1 cellular context compared by ENCODE assay signal in the genomic region with DNA sequence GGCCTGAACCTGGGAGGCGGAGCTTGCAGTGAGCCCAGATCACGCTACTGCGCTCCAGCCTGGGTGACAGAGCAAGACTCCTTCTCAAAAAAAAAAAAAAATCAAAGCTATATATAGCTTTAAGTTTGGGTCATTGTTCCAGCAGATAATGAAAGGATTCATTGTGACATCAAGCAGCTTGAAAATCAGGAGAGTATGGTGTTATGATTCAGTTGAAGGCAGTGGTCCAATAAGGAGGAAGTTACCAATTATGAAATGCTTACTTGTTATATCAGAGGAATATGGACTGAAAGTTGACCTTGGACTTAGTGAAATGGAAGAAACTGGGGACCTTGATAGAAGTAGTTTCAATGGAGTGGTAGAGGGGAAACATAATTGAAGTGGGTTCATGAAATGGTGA.
TF ChIP-seq lines count a peak whose summit lies in the region.

No MANE protein-coding gene starts in this region.

TF ChIP-seq in GM23338, 12 proteins besides CTCF, POLR2A, EP300 and RAD21 (continued from another document):
- TF ChIP-seq, protein P1, sequence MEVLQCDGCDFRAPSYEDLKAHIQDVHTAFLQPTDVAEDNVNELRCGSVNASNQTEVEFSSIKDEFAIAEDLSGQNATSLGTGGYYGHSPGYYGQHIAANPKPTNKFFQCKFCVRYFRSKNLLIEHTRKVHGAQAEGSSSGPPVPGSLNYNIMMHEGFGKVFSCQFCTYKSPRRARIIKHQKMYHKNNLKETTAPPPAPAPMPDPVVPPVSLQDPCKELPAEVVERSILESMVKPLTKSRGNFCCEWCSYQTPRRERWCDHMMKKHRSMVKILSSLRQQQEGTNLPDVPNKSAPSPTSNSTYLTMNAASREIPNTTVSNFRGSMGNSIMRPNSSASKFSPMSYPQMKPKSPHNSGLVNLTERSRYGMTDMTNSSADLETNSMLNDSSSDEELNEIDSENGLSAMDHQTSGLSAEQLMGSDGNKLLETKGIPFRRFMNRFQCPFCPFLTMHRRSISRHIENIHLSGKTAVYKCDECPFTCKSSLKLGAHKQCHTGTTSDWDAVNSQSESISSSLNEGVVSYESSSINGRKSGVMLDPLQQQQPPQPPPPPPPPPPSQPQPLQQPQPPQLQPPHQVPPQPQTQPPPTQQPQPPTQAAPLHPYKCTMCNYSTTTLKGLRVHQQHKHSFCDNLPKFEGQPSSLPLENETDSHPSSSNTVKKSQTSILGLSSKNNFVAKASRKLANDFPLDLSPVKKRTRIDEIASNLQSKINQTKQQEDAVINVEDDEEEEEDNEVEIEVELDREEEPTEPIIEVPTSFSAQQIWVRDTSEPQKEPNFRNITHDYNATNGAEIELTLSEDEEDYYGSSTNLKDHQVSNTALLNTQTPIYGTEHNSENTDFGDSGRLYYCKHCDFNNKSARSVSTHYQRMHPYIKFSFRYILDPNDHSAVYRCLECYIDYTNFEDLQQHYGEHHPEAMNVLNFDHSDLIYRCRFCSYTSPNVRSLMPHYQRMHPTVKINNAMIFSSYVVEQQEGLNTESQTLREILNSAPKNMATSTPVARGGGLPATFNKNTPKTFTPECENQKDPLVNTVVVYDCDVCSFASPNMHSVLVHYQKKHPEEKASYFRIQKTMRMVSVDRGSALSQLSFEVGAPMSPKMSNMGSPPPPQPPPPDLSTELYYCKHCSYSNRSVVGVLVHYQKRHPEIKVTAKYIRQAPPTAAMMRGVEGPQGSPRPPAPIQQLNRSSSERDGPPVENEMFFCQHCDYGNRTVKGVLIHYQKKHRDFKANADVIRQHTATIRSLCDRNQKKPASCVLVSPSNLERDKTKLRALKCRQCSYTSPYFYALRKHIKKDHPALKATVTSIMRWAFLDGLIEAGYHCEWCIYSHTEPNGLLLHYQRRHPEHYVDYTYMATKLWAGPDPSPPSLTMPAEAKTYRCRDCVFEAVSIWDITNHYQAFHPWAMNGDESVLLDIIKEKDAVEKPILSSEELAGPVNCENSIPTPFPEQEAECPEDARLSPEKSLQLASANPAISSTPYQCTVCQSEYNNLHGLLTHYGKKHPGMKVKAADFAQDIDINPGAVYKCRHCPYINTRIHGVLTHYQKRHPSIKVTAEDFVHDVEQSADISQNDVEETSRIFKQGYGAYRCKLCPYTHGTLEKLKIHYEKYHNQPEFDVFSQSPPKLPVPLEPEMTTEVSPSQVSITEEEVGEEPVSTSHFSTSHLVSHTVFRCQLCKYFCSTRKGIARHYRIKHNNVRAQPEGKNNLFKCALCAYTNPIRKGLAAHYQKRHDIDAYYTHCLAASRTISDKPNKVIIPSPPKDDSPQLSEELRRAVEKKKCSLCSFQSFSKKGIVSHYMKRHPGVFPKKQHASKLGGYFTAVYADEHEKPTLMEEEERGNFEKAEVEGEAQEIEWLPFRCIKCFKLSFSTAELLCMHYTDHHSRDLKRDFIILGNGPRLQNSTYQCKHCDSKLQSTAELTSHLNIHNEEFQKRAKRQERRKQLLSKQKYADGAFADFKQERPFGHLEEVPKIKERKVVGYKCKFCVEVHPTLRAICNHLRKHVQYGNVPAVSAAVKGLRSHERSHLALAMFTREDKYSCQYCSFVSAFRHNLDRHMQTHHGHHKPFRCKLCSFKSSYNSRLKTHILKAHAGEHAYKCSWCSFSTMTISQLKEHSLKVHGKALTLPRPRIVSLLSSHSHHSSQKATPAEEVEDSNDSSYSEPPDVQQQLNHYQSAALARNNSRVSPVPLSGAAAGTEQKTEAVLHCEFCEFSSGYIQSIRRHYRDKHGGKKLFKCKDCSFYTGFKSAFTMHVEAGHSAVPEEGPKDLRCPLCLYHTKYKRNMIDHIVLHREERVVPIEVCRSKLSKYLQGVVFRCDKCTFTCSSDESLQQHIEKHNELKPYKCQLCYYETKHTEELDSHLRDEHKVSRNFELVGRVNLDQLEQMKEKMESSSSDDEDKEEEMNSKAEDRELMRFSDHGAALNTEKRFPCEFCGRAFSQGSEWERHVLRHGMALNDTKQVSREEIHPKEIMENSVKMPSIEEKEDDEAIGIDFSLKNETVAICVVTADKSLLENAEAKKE (CRISPR knock-in tag; IDR thresholded peaks at IDR 0.05) = no peak
- TF ChIP-seq, protein P2, sequence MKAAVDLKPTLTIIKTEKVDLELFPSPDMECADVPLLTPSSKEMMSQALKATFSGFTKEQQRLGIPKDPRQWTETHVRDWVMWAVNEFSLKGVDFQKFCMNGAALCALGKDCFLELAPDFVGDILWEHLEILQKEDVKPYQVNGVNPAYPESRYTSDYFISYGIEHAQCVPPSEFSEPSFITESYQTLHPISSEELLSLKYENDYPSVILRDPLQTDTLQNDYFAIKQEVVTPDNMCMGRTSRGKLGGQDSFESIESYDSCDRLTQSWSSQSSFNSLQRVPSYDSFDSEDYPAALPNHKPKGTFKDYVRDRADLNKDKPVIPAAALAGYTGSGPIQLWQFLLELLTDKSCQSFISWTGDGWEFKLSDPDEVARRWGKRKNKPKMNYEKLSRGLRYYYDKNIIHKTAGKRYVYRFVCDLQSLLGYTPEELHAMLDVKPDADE (IDR thresholded peaks at IDR 0.05) = no peak
- TF ChIP-seq ZNF331 (CRISPR knock-in tag; IDR thresholded peaks at IDR 0.05; ENCODE audit: low read depth) (no peak), ZNF114 (CRISPR knock-in tag; IDR thresholded peaks at IDR 0.05) (no peak), EZH2phosphoT487 (IDR thresholded peaks at IDR 0.05; ENCODE audit: unreplicated experiment) (no peak), CREB1 (CRISPR knock-in tag; IDR thresholded peaks at IDR 0.05; ENCODE audit: low read depth) (no peak), REST (IDR thresholded peaks at IDR 0.05; ENCODE audit: unreplicated experiment) (no peak)
